12 cellular contexts compared by ENCODE assay signal in genomic region chr2:230443540-230443939, GRCh38. TPM values are rescaled to one million over a fixed set of nuclear protein-coding genes. Genes with fewer than 3 reads are reported as not detected.
DNase-seq lines count a peak whose midpoint lies in the region; ATAC-seq and TF ChIP-seq lines count a peak whose summit lies in the region.
"Had no signal": no experiment of that assay in that cellular context is flagged by ENCODE, and none has a peak within 500 bp of the region (broad histone marks: within the 10 kb centered on the region; RNA-seq: fewer than 3 reads in every experiment).

No MANE protein-coding gene starts in this region.

- no peaks in the 10 kb centered on the region for H3K9me3 ChIP-seq in RWPE2 (ENCODE audit: severe bottlenecking)
- H3K9me3 ChIP-seq: SJSA1 had no signal

- H3K4me3 Mint-ChIP-seq in activated CD8-positive, alpha-beta memory T cell treated with anti-CD3 and anti-CD28 coated beads, Interleukin-2, amount 10 ng/mL, durations not matched to agents 7 days and 5 days = no peak overlapping the region
- H3K4me3 Mint-ChIP-seq in stimulated activated memory B cell treated with anti-CD40 and anti-IgM and Interleukin-4, amounts not matched to agents 10 μg/mL and 1 μg/mL and 100 μg/mL, for 72 hours = no peak overlapping the region
- no peak overlapping the region for H3K4me3 Mint-ChIP-seq in endothelial cell (ENCODE audit: unreplicated experiment)

- peaks cover 85% of the 10 kb centered on the region for H3K36me3 Mint-ChIP-seq in activated CD8-positive, alpha-beta memory T cell treated with anti-CD3 and anti-CD28 coated beads, Interleukin-2, amount 10 ng/mL, durations not matched to agents 7 days and 5 days
- H3K36me3 Mint-ChIP-seq in stimulated activated memory B cell treated with anti-CD40 and anti-IgM and Interleukin-4, amounts not matched to agents 10 μg/mL and 1 μg/mL and 100 μg/mL, for 72 hours = peaks cover 67% of the 10 kb centered on the region
- H3K36me3 Mint-ChIP-seq in endothelial cell (ENCODE audit: low read depth, unreplicated experiment) = peaks cover 4% of the 10 kb centered on the region

- no peak overlapping the region for H3K27ac ChIP-seq in RWPE2 (ENCODE audit: poor library complexity, severe bottlenecking)
- H3K27ac ChIP-seq: SJSA1 had no signal

- TF ChIP-seq CTCF in RWPE2 (IDR thresholded peaks at IDR 0.05; ENCODE audit: poor library complexity, severe bottlenecking) (no peak), endothelial cell (IDR thresholded peaks at IDR 0.05; ENCODE audit: unreplicated experiment) (no peak)

- no peak overlapping the region for H3K4me3 ChIP-seq in RWPE2 (ENCODE audit: severe bottlenecking)
- H3K4me3 ChIP-seq: SJSA1 had no signal

- peaks cover 87% of the 10 kb centered on the region for H3K4me1 Mint-ChIP-seq in activated CD8-positive, alpha-beta memory T cell treated with anti-CD3 and anti-CD28 coated beads, Interleukin-2, amount 10 ng/mL, durations not matched to agents 7 days and 5 days
- peaks cover 80% of the 10 kb centered on the region for H3K4me1 Mint-ChIP-seq in stimulated activated memory B cell treated with anti-CD40 and anti-IgM and Interleukin-4, amounts not matched to agents 10 μg/mL and 1 μg/mL and 100 μg/mL, for 72 hours
- peaks cover 20% of the 10 kb centered on the region for H3K4me1 Mint-ChIP-seq in endothelial cell (ENCODE audit: unreplicated experiment)

- no peaks in the 10 kb centered on the region for H3K27me3 ChIP-seq in RWPE2 (ENCODE audit: insufficient read depth, poor library complexity, severe bottlenecking)
- H3K27me3 ChIP-seq: SJSA1 had no signal

- H3K27ac Mint-ChIP-seq in activated CD8-positive, alpha-beta memory T cell treated with anti-CD3 and anti-CD28 coated beads, Interleukin-2, amount 10 ng/mL, durations not matched to agents 7 days and 5 days = peak overlapping the region; percentile 21
- peak overlapping the region; percentile 44 for H3K27ac Mint-ChIP-seq in stimulated activated memory B cell treated with anti-CD40 and anti-IgM and Interleukin-4, amounts not matched to agents 10 μg/mL and 1 μg/mL and 100 μg/mL, for 72 hours
- no peak overlapping the region for H3K27ac Mint-ChIP-seq in endothelial cell (ENCODE audit: unreplicated experiment)

- peaks cover 6% of the 10 kb centered on the region for H3K4me1 ChIP-seq in RWPE2 (ENCODE audit: insufficient read depth, poor library complexity, severe bottlenecking)

- CTCF ChIA-PET in activated CD8-positive, alpha-beta memory T cell treated with anti-CD3 and anti-CD28 coated beads, Interleukin-2, amount 10 ng/mL, durations not matched to agents 7 days and 5 days (lab: Charles Lee) = no interaction called here

- ATAC-seq in activated CD8-positive, alpha-beta memory T cell treated with anti-CD3 and anti-CD28 coated beads, Interleukin-2, amount 10 ng/mL, durations not matched to agents 7 days and 5 days = no peak
- ATAC-seq in RWPE2 (ENCODE audit: low read depth) = peak; percentile 35; the same call in 1 of the 3 replicates
- ATAC-seq in stimulated activated memory B cell treated with anti-CD40 and anti-IgM and Interleukin-4, amounts not matched to agents 10 μg/mL and 1 μg/mL and 100 μg/mL, for 72 hours = no peak
- ATAC-seq: left cardiac atrium had no signal

- DNase-seq in activated CD8-positive, alpha-beta memory T cell treated with anti-CD3 and anti-CD28 coated beads, Interleukin-2, amount 10 ng/mL, durations not matched to agents 7 days and 5 days = no peak
- DNase-seq in activated CD8-positive, alpha-beta memory T cell treated with anti-CD3 and anti-CD28 coated beads for 24 hours = no peak
- DNase-seq in RWPE2 (ENCODE audit: low spot score) (no peak), fibroblast of gingiva (ENCODE audit: low read depth) (peak; percentile 14), endothelial cell (ENCODE audit: low spot score) (no peak), ecto neural progenitor cell (ENCODE audit: low spot score) (no peak), dedifferentiated amniotic fluid mesenchymal stem cell (ENCODE audit: extremely low spot score) (no peak)
- DNase-seq: activated CD4-positive, alpha-beta T cell treated with anti-CD3 and anti-CD28 coated beads, Interleukin-2, amount 50 U/mL, for 48 hours; anterior cingulate cortex; left cardiac atrium had no signal

- peaks cover 38% of the 10 kb centered on the region for H3K36me3 ChIP-seq in RWPE2 (ENCODE audit: low read depth)

- no peaks in the 10 kb centered on the region for H3K9me3 Mint-ChIP-seq in activated CD8-positive, alpha-beta memory T cell treated with anti-CD3 and anti-CD28 coated beads, Interleukin-2, amount 10 ng/mL, durations not matched to agents 7 days and 5 days (ENCODE audit: low read depth)
- H3K9me3 Mint-ChIP-seq in stimulated activated memory B cell treated with anti-CD40 and anti-IgM and Interleukin-4, amounts not matched to agents 10 μg/mL and 1 μg/mL and 100 μg/mL, for 72 hours = peaks cover 2% of the 10 kb centered on the region
- H3K9me3 Mint-ChIP-seq in endothelial cell (ENCODE audit: unreplicated experiment) = no peaks in the 10 kb centered on the region

- H3K27me3 Mint-ChIP-seq in activated CD8-positive, alpha-beta memory T cell treated with anti-CD3 and anti-CD28 coated beads, Interleukin-2, amount 10 ng/mL, durations not matched to agents 7 days and 5 days = no peaks in the 10 kb centered on the region
- no peaks in the 10 kb centered on the region for H3K27me3 Mint-ChIP-seq in stimulated activated memory B cell treated with anti-CD40 and anti-IgM and Interleukin-4, amounts not matched to agents 10 μg/mL and 1 μg/mL and 100 μg/mL, for 72 hours
- no peaks in the 10 kb centered on the region for H3K27me3 Mint-ChIP-seq in endothelial cell (ENCODE audit: unreplicated experiment)

RNA-seq across cellular contexts. Expression of gene SP100, which starts 27.5 kb away (rescaled TPM):
- 100 to 1,000 TPM; 255 to 385 TPM for total RNA-seq in activated CD8-positive, alpha-beta memory T cell treated with anti-CD3 and anti-CD28 coated beads, Interleukin-2, amount 10 ng/mL, durations not matched to agents 7 days and 5 days
- total RNA-seq in endothelial cell (ENCODE audit: unreplicated experiment) = 8.3 TPM

Comparison
In these comparisons a context has a peak if more than half of its experiments do, and no peak if none do; other contexts are left out.
1. RNA of gene SP100, which starts 27.5 kb away (total RNA-seq): 255 to 385 TPM in activated CD8-positive, alpha-beta memory T cell treated with anti-CD3 and anti-CD28 coated beads, Interleukin-2, amount 10 ng/mL, durations not matched to agents 7 days and 5 days; 8.3 TPM in endothelial cell (single experiment); every median in the first group is over 10 times any median in the second.